10 cellular contexts compared by ENCODE assay signal in the genomic region with DNA sequence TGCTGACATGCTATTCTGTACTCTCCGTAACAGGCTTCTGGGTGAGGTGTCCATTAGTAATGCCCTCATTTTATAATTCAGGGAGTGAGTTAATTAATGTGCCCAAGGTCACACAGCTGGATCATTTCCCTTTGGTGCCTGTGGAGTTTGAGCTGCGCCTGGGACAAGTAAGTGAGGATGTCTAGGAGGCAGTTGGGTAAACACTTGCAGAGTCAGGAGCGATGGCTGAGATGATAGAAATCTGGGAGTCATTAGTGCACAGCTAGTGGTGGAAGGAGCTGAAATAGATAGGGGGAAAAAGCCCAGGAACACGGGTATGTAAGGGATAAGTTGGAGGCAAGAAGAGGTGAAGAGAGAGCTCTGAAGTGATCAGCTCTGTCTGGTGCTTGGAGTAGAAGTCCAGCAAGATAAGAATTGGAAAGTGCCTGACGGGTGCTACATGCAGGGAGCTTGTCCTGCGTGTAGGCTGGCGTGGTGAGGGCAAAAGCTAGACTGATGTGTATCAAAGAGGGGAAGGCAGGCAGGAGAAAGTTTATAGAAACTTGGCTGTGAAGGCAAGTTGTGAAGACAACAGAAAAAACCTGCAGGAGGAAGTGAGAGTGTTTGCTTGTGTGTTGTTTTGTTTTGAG. TPM values are rescaled to one million over a fixed set of nuclear protein-coding genes. Genes with fewer than 3 reads are reported as not detected.
DNase-seq lines count a peak whose midpoint lies in the region; ATAC-seq and TF ChIP-seq lines count a peak whose summit lies in the region.
"Had no signal": no experiment of that assay in that cellular context is flagged by ENCODE, and none has a peak within 500 bp of the region (broad histone marks: within the 10 kb centered on the region; RNA-seq: fewer than 3 reads in every experiment).

No MANE protein-coding gene starts in this region.

- H3K27me3 ChIP-seq in DND-41 (ENCODE audit: insufficient read depth, low read length, poor library complexity), result no peaks in the 10 kb centered on the region
- no peaks in the 10 kb centered on the region for H3K27me3 ChIP-seq in WERI-Rb-1 (ENCODE audit: insufficient read depth, low read depth, severe bottlenecking)
- no peaks in the 10 kb centered on the region for H3K27me3 ChIP-seq in rectal smooth muscle tissue (ENCODE audit: control insufficient read depth, insufficient read depth, low read length)

- no peak for ATAC-seq in DND-41 (ENCODE audit: insufficient read depth, low read depth)
- ATAC-seq in activated CD8-positive, alpha-beta T cell treated with anti-CD3 and anti-CD28 coated beads, Interleukin-2, amount 10 ng/mL, durations not matched to agents 7 days and 5 days, result no peak
- no peak for ATAC-seq in HG03378 (IDR thresholded peaks at IDR 0.05; ENCODE audit: unreplicated experiment)

- no peak for TF ChIP-seq CTCF in DND-41 (IDR thresholded peaks at IDR 0.05; ENCODE audit: borderline replicate concordance, extremely low read depth, low read length, poor library complexity, severe bottlenecking)
- no peak for TF ChIP-seq CTCF in HFF-Myc (IDR thresholded peaks at IDR 0.05; ENCODE audit: low read depth, low read length, missing control alignments)
- TF ChIP-seq CTCF in WERI-Rb-1 (IDR thresholded peaks at IDR 0.05; ENCODE audit: low read depth, low read length), result no peak

- H4K20me1 ChIP-seq in DND-41 (ENCODE audit: insufficient read depth, low read length), result peaks cover 26% of the 10 kb centered on the region

- no peak overlapping the region for H3K27ac Mint-ChIP-seq in activated CD8-positive, alpha-beta T cell treated with anti-CD3 and anti-CD28 coated beads, Interleukin-2, amount 10 ng/mL, durations not matched to agents 7 days and 5 days
- H3K27ac Mint-ChIP-seq: activated naive CD4-positive, alpha-beta T cell treated with anti-CD3 and anti-CD28 coated beads, Interleukin-2, amount 10 ng/mL, durations not matched to agents 7 days and 5 days; memory B cell had no signal

- H3K4me3 ChIP-seq in DND-41 (ENCODE audit: low read depth in 1 of 2, low read length in 2 of 2) (peak overlapping the region in 1 of 2 experiments; percentile 77; a peak in 2 of 4 replicates), HFF-Myc (replicated peaks; ENCODE audit: low read depth, low read length) (0 out of 2 replicates have a peak overlapping the region, but pooled peaks have one; percentile 3), WERI-Rb-1 (ENCODE audit: low read depth, low read length) (no peak overlapping the region), rectal smooth muscle tissue (ENCODE audit: low read length) (no peak overlapping the region)

- H3K27ac ChIP-seq in DND-41 (ENCODE audit: low read length) (peak overlapping the region; percentile 91), WERI-Rb-1 (peak overlapping the region; percentile 100; the same call in 1 of the 2 replicates), rectal smooth muscle tissue (ENCODE audit: low read depth, low read length) (peak overlapping the region; percentile 83)

- DNase-seq in DND-41 (no peak), HFF-Myc (ENCODE audit: extremely low read depth, low read depth) (no peak), WERI-Rb-1 (no peak), NCI-H187 treated with DMSO at 0.1 percent for 48 hours (lab: John Stamatoyannopoulos, UW) (no peak), A172 (ENCODE audit: low spot score) (no peak)
- no peak for DNase-seq in activated CD8-positive, alpha-beta T cell treated with anti-CD3 and anti-CD28 coated beads, Interleukin-2, amount 10 ng/mL, durations not matched to agents 7 days and 5 days

- peak overlapping the region; percentile 83 for H3K4me2 ChIP-seq in DND-41 (ENCODE audit: insufficient read depth, low read length)

- H3K4me1 Mint-ChIP-seq in activated CD8-positive, alpha-beta T cell treated with anti-CD3 and anti-CD28 coated beads, Interleukin-2, amount 10 ng/mL, durations not matched to agents 7 days and 5 days (ENCODE audit: low read depth), result no peaks in the 10 kb centered on the region

- H3K4me1 ChIP-seq in DND-41 (ENCODE audit: insufficient read depth, low read length) (peaks cover 36% of the 10 kb centered on the region), rectal smooth muscle tissue (ENCODE audit: control insufficient read depth, insufficient read depth, low read length) (peaks cover 17% of the 10 kb centered on the region)

- H3K4me3 Mint-ChIP-seq in activated CD8-positive, alpha-beta T cell treated with anti-CD3 and anti-CD28 coated beads, Interleukin-2, amount 10 ng/mL, durations not matched to agents 7 days and 5 days, result no peak overlapping the region
- H3K4me3 Mint-ChIP-seq: activated naive CD4-positive, alpha-beta T cell treated with anti-CD3 and anti-CD28 coated beads, Interleukin-2, amount 10 ng/mL, durations not matched to agents 7 days and 5 days; memory B cell had no signal

- H3K9me3 ChIP-seq in DND-41 (ENCODE audit: insufficient read depth, low read length, severe bottlenecking) (no peaks in the 10 kb centered on the region), WERI-Rb-1 (ENCODE audit: severe bottlenecking) (no peaks in the 10 kb centered on the region)

- CTCF ChIA-PET in activated CD8-positive, alpha-beta T cell treated with anti-CD3 and anti-CD28 coated beads, Interleukin-2, amount 10 ng/mL, durations not matched to agents 7 days and 5 days (lab: Charles Lee), result no interaction called here

- POLR2A ChIA-PET in activated CD8-positive, alpha-beta T cell treated with anti-CD3 and anti-CD28 coated beads, Interleukin-2, amount 10 ng/mL, durations not matched to agents 7 days and 5 days (lab: Charles Lee), result no interaction called here

- H3K9ac ChIP-seq in DND-41 (ENCODE audit: low read depth, low read length), result peak overlapping the region; percentile 85
- H3K9ac ChIP-seq in rectal smooth muscle tissue (ENCODE audit: low read length), result no peak overlapping the region

- H3K27me3 Mint-ChIP-seq in activated CD8-positive, alpha-beta T cell treated with anti-CD3 and anti-CD28 coated beads, Interleukin-2, amount 10 ng/mL, durations not matched to agents 7 days and 5 days (ENCODE audit: low read depth), result no peaks in the 10 kb centered on the region
- H3K27me3 Mint-ChIP-seq: activated naive CD4-positive, alpha-beta T cell treated with anti-CD3 and anti-CD28 coated beads, Interleukin-2, amount 10 ng/mL, durations not matched to agents 7 days and 5 days; memory B cell had no signal

- no peaks in the 10 kb centered on the region for H3K9me3 Mint-ChIP-seq in activated CD8-positive, alpha-beta T cell treated with anti-CD3 and anti-CD28 coated beads, Interleukin-2, amount 10 ng/mL, durations not matched to agents 7 days and 5 days (ENCODE audit: insufficient read depth)
- H3K9me3 Mint-ChIP-seq: activated naive CD4-positive, alpha-beta T cell treated with anti-CD3 and anti-CD28 coated beads, Interleukin-2, amount 10 ng/mL, durations not matched to agents 7 days and 5 days; memory B cell had no signal

- no peaks in the 10 kb centered on the region for H3K36me3 Mint-ChIP-seq in activated CD8-positive, alpha-beta T cell treated with anti-CD3 and anti-CD28 coated beads, Interleukin-2, amount 10 ng/mL, durations not matched to agents 7 days and 5 days (ENCODE audit: low read depth)
- H3K36me3 Mint-ChIP-seq: activated naive CD4-positive, alpha-beta T cell treated with anti-CD3 and anti-CD28 coated beads, Interleukin-2, amount 10 ng/mL, durations not matched to agents 7 days and 5 days; memory B cell had no signal

- peaks cover 47% of the 10 kb centered on the region for H3K79me2 ChIP-seq in DND-41 (ENCODE audit: insufficient read depth, low read length)

- H2AFZ ChIP-seq in DND-41 (ENCODE audit: low read depth, low read length), result no peak overlapping the region

- H3K36me3 ChIP-seq in DND-41 (ENCODE audit: insufficient read depth, low read length), result no peaks in the 10 kb centered on the region; the same call in 1 of the 2 replicates
- H3K36me3 ChIP-seq in WERI-Rb-1, result peaks cover 25% of the 10 kb centered on the region
- no peaks in the 10 kb centered on the region for H3K36me3 ChIP-seq in rectal smooth muscle tissue (ENCODE audit: control insufficient read depth, insufficient read depth, low read length)

RNA-seq across cellular contexts. Expression of a gene that starts 1.7 kb away (rescaled TPM):
- total RNA-seq in activated CD8-positive, alpha-beta T cell treated with anti-CD3 and anti-CD28 coated beads, Interleukin-2, amount 10 ng/mL, durations not matched to agents 7 days and 5 days, result 10 to 100 TPM; 53.2 TPM
- total RNA-seq in A172 (2014; rRNA removed; shearing (Covaris generic)), result 3.9 and 5.7 TPM in 2 replicates
